7 cellular contexts compared by ENCODE assay signal in genomic region chr11:65491163-65491465, GRCh38. TPM values are rescaled to one million over a fixed set of nuclear protein-coding genes. Genes with fewer than 3 reads are reported as not detected.
DNase-seq lines count a peak whose midpoint lies in the region; ATAC-seq and TF ChIP-seq lines count a peak whose summit lies in the region.

No MANE protein-coding gene starts in this region.

- no peaks in the 10 kb centered on the region for H3K36me3 ChIP-seq in mucosa of descending colon (ENCODE audit: low read depth)
- no peaks in the 10 kb centered on the region for H3K36me3 ChIP-seq in tibial artery

- peak; percentile 52 for DNase-seq in NCI-H69 (lab: John Stamatoyannopoulos, UW)
- DNase-seq in caudate nucleus (lab: John Stamatoyannopoulos, UW) = no peak
- DNase-seq in mucosa of descending colon = peak in 2 of 3 donors; percentile 39 to 56
- no peak for DNase-seq in tibial artery
- no peak for DNase-seq in NCI-H2029 treated with DMSO at 0.1 percent for 48 hours (lab: John Stamatoyannopoulos, UW)

- peak overlapping the region; percentile 99 for H3K27ac ChIP-seq in caudate nucleus (ENCODE audit: low read depth, low read length)
- peak overlapping the region; percentile 97 to 99 for H3K27ac ChIP-seq in tibial artery

- intact Hi-C loops in mucosa of descending colon (cut with DNase I, micrococcal nuclease) = no loop called here
- intact Hi-C loops in tibial artery (cut with DNase I; ENCODE audit: low total_unique reads) = no loop called here

- H3K4me3 ChIP-seq in mucosa of descending colon (no peak overlapping the region), tibial artery (peak overlapping the region; percentile 17 to 31)

- no peaks in the 10 kb centered on the region for H3K27me3 ChIP-seq in tibial artery

- TF ChIP-seq CTCF in mucosa of descending colon (IDR thresholded peaks at IDR 0.05) (no peak), tibial artery (IDR thresholded peaks at IDR 0.05) (no peak)

- H3K4me1 ChIP-seq in mucosa of descending colon (ENCODE audit: low read depth) (peaks cover 79% of the 10 kb centered on the region), tibial artery (peaks cover 26 to 96% (median 88%) of the 10 kb centered on the region in 4 donors)

- no peak for ATAC-seq in mucosa of descending colon
- no peak for ATAC-seq in HG03342 (IDR thresholded peaks at IDR 0.05; ENCODE audit: unreplicated experiment)
- no peak for ATAC-seq in HG03565 (IDR thresholded peaks at IDR 0.05; ENCODE audit: unreplicated experiment)

- no peaks in the 10 kb centered on the region for H3K9me3 ChIP-seq in mucosa of descending colon
- no peaks in the 10 kb centered on the region for H3K9me3 ChIP-seq in tibial artery

RNA-seq across cellular contexts. Expression of gene MALAT1, which starts 7.7 kb away (rescaled TPM):
- total RNA-seq in mucosa of descending colon = over 10,000 TPM; 10,779 to 14,350 (median 11,224) TPM

RNA-seq across cellular contexts. Expression of gene SCYL1, which starts 33.8 kb away (rescaled TPM):
- 10 to 100 TPM; 60.1 to 77.4 (median 60.3) TPM for total RNA-seq in mucosa of descending colon

Comparison
In these comparisons a context has a peak if more than half of its experiments do, and no peak if none do; other contexts are left out.
1. DNase-seq: peak in NCI-H69 (single experiment) and mucosa of descending colon (2 of 3); none in caudate nucleus (0 of 61), tibial artery (0 of 2) and NCI-H2029 treated with DMSO at 0.1 percent for 48 hours (single experiment).